8 cellular contexts compared by ENCODE assay signal in genomic region chr9:70411930-70412677, GRCh38. TPM values are rescaled to one million over a fixed set of nuclear protein-coding genes. Genes with fewer than 3 reads are reported as not detected.
DNase-seq lines count a peak whose midpoint lies in the region; ATAC-seq and TF ChIP-seq lines count a peak whose summit lies in the region.

No MANE protein-coding gene starts in this region.

- no peaks in the 10 kb centered on the region for H3K27me3 ChIP-seq in Panc1 (ENCODE audit: control insufficient read depth, insufficient read depth, low read length)
- H3K27me3 ChIP-seq in foreskin keratinocyte, result no peaks in the 10 kb centered on the region
- peaks cover 80% of the 10 kb centered on the region for H3K27me3 ChIP-seq in neural progenitor cell
- no peaks in the 10 kb centered on the region for H3K27me3 ChIP-seq in thyroid gland

- H3K4me1 ChIP-seq in Panc1 (ENCODE audit: control insufficient read depth, insufficient read depth, low read length) (0 out of 2 replicates have a peak, but pooled peaks cover 3% of the 10 kb centered on the region), foreskin keratinocyte (peaks cover 25% of the 10 kb centered on the region), neural progenitor cell (peaks cover 11% of the 10 kb centered on the region), thyroid gland (peaks cover 45 to 49% of the 10 kb centered on the region in 2 donors)

- peak overlapping the region; percentile 88 for H3K4me3 Mint-ChIP-seq in neural progenitor cell

- H4K20me1 ChIP-seq in neural progenitor cell (ENCODE audit: low read depth), result peaks cover 4% of the 10 kb centered on the region

- TF ChIP-seq POLR2A in thyroid gland (IDR thresholded peaks at IDR 0.05), result peak; percentile 49 to 63

- POLR2A ChIA-PET in Panc1 (lab: Charles Lee), result no interaction called here

- no peak overlapping the region for H3K27ac Mint-ChIP-seq in neural progenitor cell

- no peaks in the 10 kb centered on the region for H3K36me3 Mint-ChIP-seq in neural progenitor cell

- intact Hi-C loops in Panc1 (cut with micrococcal nuclease; ENCODE audit: unreplicated experiment) (loop anchor here (5.0 kb wide), 1 partner anchor 65 kb away; no protein-coding TSS in a partner anchor), thyroid gland (cut with DNase I) (loop anchor here (10.0 kb wide), 1 partner anchor 193 kb away; no protein-coding TSS in a partner anchor)

- peaks cover 24% of the 10 kb centered on the region for H3K4me1 Mint-ChIP-seq in neural progenitor cell

- peaks cover 11% of the 10 kb centered on the region for H3F3A ChIP-seq in neural progenitor cell (ENCODE audit: low read depth)

- ATAC-seq in HG02642 (IDR thresholded peaks at IDR 0.05; ENCODE audit: poor library complexity, unreplicated experiment), result peak; percentile 25
- 0 out of 2 replicates have a peak, but pooled peaks have one; percentile 36 for ATAC-seq in Panc1
- ATAC-seq in foreskin keratinocyte, result peak; percentile 11

- no peaks in the 10 kb centered on the region; the same call in 1 of the 2 replicates for H3K36me3 ChIP-seq in Panc1 (ENCODE audit: control insufficient read depth, insufficient read depth, low read length)
- H3K36me3 ChIP-seq in neural progenitor cell, result no peaks in the 10 kb centered on the region
- H3K36me3 ChIP-seq in thyroid gland, result no peaks in the 10 kb centered on the region

- H3K27me3 Mint-ChIP-seq in neural progenitor cell (ENCODE audit: insufficient read depth, low read depth), result peaks cover 37% of the 10 kb centered on the region

- no peaks in the 10 kb centered on the region for H3K79me2 ChIP-seq in neural progenitor cell (ENCODE audit: low read depth)

- H3K9me3 ChIP-seq in Panc1 (ENCODE audit: control insufficient read depth, insufficient read depth, low read depth, low read length) (no peaks in the 10 kb centered on the region), neural progenitor cell (ENCODE audit: low read depth) (no peaks in the 10 kb centered on the region), thyroid gland (no peaks in the 10 kb centered on the region)

- TF ChIP-seq CTCF in Panc1 (IDR thresholded peaks at IDR 0.05) (no peak), foreskin keratinocyte (conservative IDR thresholded peaks at IDR 0.05) (no peak), neural progenitor cell (IDR thresholded peaks at IDR 0.05) (no peak), thyroid gland (IDR thresholded peaks at IDR 0.05) (no peak)

- 0 to 1% methylated on average over 26 to 33 of the region's 34 CpGs for WGBS in thyroid gland, 2 donors

- DNase-seq in Panc1 (ENCODE audit: low read depth, low spot score), result no peak
- DNase-seq in activated effector memory CD4-positive, alpha-beta T cell treated with anti-CD3 and anti-CD28 coated beads, Interleukin-2, amount 50 U/mL, for 16 hours, result peak; percentile 89
- DNase-seq in foreskin keratinocyte, result peak in 1 of 2 donors; percentile 65
- DNase-seq in neural progenitor cell (ENCODE audit: low spot score), result no peak
- peak; percentile 83 for DNase-seq in thyroid gland
- DNase-seq in superior temporal gyrus (ENCODE audit: extremely low spot score), result no peak

- H3K9ac ChIP-seq in neural progenitor cell, result no peak overlapping the region

- H3K4me3 ChIP-seq in GM08714 (ENCODE audit: low read length) (peak overlapping the region; percentile 73), Panc1 (ENCODE audit: low read depth in 2 of 2, low read length in 2 of 2) (peak overlapping the region; percentile 54 to 60), neural progenitor cell (peak overlapping the region; percentile 49), thyroid gland (replicated peaks in 1 of 3) (peak overlapping the region; percentile 83 to 98 (median 90))

- CTCF ChIA-PET in Panc1 (lab: Charles Lee), result no interaction called here

- peak overlapping the region; percentile 40 for H2AFZ ChIP-seq in neural progenitor cell (replicated peaks)

- in situ Hi-C loops in Panc1 (cut with HindIII; ENCODE audit: low pct_unique_long_range_greater_than_20kb, low sequenced_read_pairs), result no loop called here

- H3K9me3 Mint-ChIP-seq in neural progenitor cell, result peaks cover 4% of the 10 kb centered on the region

- H3K27ac ChIP-seq in Panc1 (ENCODE audit: low read length), result peak overlapping the region; percentile 71; the same call in 1 of the 2 replicates
- peak overlapping the region; percentile 95 for H3K27ac ChIP-seq in foreskin keratinocyte
- H3K27ac ChIP-seq in neural progenitor cell, result no peak overlapping the region
- peak overlapping the region; percentile 100 for H3K27ac ChIP-seq in thyroid gland

- H3K4me2 ChIP-seq in neural progenitor cell, result peak overlapping the region; percentile 78

- BruUV-seq in Panc1 (replicated peaks; lab: Mats Ljungman, UMichigan), result no TSS peak

RNA-seq across cellular contexts. Expression of gene KLF9, which starts 2.4 kb away (rescaled TPM):
- total RNA-seq in Panc1 (2021; ENCODE audit: unreplicated experiment) (0.95 TPM), foreskin keratinocyte (4.5 and 5.7 TPM in 2 replicates), neural progenitor cell (ENCODE audit: low replicate concordance) (0.12 and 0.41 TPM in 2 replicates), thyroid gland (100 to 1,000 TPM in 3 of 4 donors, 10 to 100 TPM in 1; 96.3 to 155 (median 125) TPM)
- polyA plus RNA-seq in Panc1 (2012; ENCODE audit: insufficient read length), result 0.55 TPM
- polyA plus RNA-seq in foreskin keratinocyte, result 2.0 TPM in 2 replicates

Comparison
In these comparisons a context has a peak if more than half of its experiments do, and no peak if none do; other contexts are left out.
1. DNase-seq: peak in activated effector memory CD4-positive, alpha-beta T cell treated with anti-CD3 and anti-CD28 coated beads, Interleukin-2, amount 50 U/mL, for 16 hours (single experiment) and thyroid gland (2 of 2); none in Panc1 (single experiment), neural progenitor cell (single experiment) and superior temporal gyrus (single experiment).
2. RNA of gene KLF9, which starts 2.4 kb away (total RNA-seq): 96.3 to 155 TPM in thyroid gland; 4.5 to 5.7 TPM in foreskin keratinocyte, 0.95 TPM in Panc1 (single experiment) and 0.12 to 0.41 TPM in neural progenitor cell; every median in the first group is over 10 times any median in the second.
3. Peak in every context shown above with its lines, with median percentiles within 50 percentile points of each other: H3K4me3 ChIP-seq and ATAC-seq.